Comparison of ENCODE assay signal across 21 cellular contexts in the genomic region with DNA sequence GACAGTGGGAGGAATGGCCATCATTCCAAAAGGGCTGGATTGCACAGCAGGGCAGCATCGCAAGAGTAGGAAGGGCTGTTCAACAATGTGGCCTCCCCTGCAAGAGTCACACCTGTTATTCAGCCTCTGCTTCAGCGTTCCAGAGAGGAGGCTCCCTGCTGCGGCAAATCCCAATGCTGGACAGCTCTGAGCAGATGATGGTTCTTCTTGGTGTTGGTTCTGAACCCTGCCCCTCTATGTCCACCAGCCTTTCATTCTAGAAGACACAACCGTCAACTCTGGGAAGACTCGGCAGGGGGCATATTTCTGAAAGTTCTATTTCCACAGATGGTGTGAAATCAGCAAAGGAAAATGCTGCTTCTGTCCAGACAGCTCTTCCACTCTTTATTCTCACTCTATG.
"Had no signal": no experiment of that assay in that cellular context is flagged by ENCODE, and none has a peak within 500 bp of the region (broad histone marks: within the 10 kb centered on the region; RNA-seq: fewer than 3 reads in every experiment).

No MANE protein-coding gene starts in this region.

- ATAC-seq: activated CD8-positive, alpha-beta memory T cell treated with anti-CD3 and anti-CD28 coated beads, Interleukin-2, amount 10 ng/mL, durations not matched to agents 7 days and 5 days; activated T-helper 17 cell treated with anti-CD3 and anti-CD28 coated beads, Interleukin-2, amount 50 U/mL, for 72 hours; esophagus mucosa; left lobe of liver had no signal

- H3K27ac ChIP-seq: skin epidermis, testis had no signal

- H3K4me3 ChIP-seq: skin epidermis, testis had no signal

- H3K27me3 ChIP-seq: testis had no signal

- DNase-seq: activated CD4-positive, alpha-beta memory T cell treated with anti-CD3 and anti-CD28 coated beads, Interleukin-2, amount 10 ng/mL, durations not matched to agents 7 days and 5 days; activated CD4-positive, alpha-beta T cell treated with anti-CD3 and anti-CD28 coated beads for 48 hours; activated CD4-positive, CD25-positive, alpha-beta regulatory T cell; activated CD8-positive, alpha-beta memory T cell treated with anti-CD3 and anti-CD28 coated beads, Interleukin-2, amount 10 ng/mL, durations not matched to agents 7 days and 5 days; activated naive CD4-positive, alpha-beta T cell treated with Interleukin-2 at 50 U/mL for 16 hours; activated naive CD8-positive, alpha-beta T cell treated with anti-CD3 and anti-CD28 coated beads, Interleukin-2, amount 10 ng/mL, durations not matched to agents 7 days and 5 days; activated T-cell treated with anti-CD3 and anti-CD28 coated beads, Interleukin-2, amount 50 U/mL, for 1 hour; amygdala; cortex of kidney; hippocampal formation; islet precursor cell; mammary epithelial cell; naive B cell; retina; stimulated activated CD4-positive, alpha-beta T cell treated with anti-CD3 and anti-CD28 coated beads, Interleukin-4, amount 100 ng/mL, for 24 hours; T1000; testis had no signal

- H3K4me1 ChIP-seq: testis had no signal

- H3K9me3 ChIP-seq: testis had no signal
